ENCODE assay signal across 17 cellular contexts in genomic region chr17:3754066-3754457, GRCh38. TPM values are rescaled to one million over a fixed set of nuclear protein-coding genes. Genes with fewer than 3 reads are reported as not detected.
A peak's percentile ranks its signal among the peaks of the same experiment; 100 is the strongest.
DNase-seq lines count a peak whose midpoint lies in the region; ATAC-seq and TF ChIP-seq lines count a peak whose summit lies in the region.
"Had no signal": no experiment of that assay in that cellular context is flagged by ENCODE, and none has a peak within 500 bp of the region (broad histone marks: within the 10 kb centered on the region; RNA-seq: fewer than 3 reads in every experiment).

No MANE protein-coding gene starts in this region.

- no peak for ATAC-seq in CD4-positive, alpha-beta T cell (ENCODE audit: poor library complexity)
- ATAC-seq: sciatic nerve had no signal

- no peak overlapping the region for H2BK120ac ChIP-seq in neuronal stem cell (ENCODE audit: low read depth, low read length)

- no peak overlapping the region for H3K14ac ChIP-seq in neuronal stem cell (ENCODE audit: low read length)

- H3K27me3 ChIP-seq in CD4-positive, alpha-beta T cell (ENCODE audit: control insufficient read depth, insufficient read depth, low read length) = no peaks in the 10 kb centered on the region
- no peaks in the 10 kb centered on the region for H3K27me3 ChIP-seq in colonic mucosa
- H3K27me3 ChIP-seq in neuronal stem cell (ENCODE audit: control insufficient read depth in 3 of 3, insufficient read depth in 3 of 3, low read depth in 1 of 3, low read length in 3 of 3) = peaks cover 0 to 34% (median 2%) of the 10 kb centered on the region in 3 experiments
- H3K27me3 ChIP-seq: ascending aorta, SJCRH30 had no signal

- POLR2A ChIA-PET in CD4-positive, alpha-beta T cell (lab: Charles Lee) = interaction anchor here (1.9 kb wide), 1 partner anchor 15 kb away, joined by 7 read pairs; no protein-coding TSS in a partner anchor

- H3K4me1 Mint-ChIP-seq in CD4-positive, alpha-beta T cell (ENCODE audit: low read depth) = peaks cover 45% of the 10 kb centered on the region
- H3K4me1 Mint-ChIP-seq in activated T-helper 2 cell treated with anti-CD3 and anti-CD28 coated beads, Interferon-gamma antibody, Interleukin-2, Interleukin-4, amounts not matched to agents 10 μg/mL and 5 μg/mL and 100 μg/mL, durations not matched to agents 14 hours and 24 hours and 36 hours (ENCODE audit: low read depth) = peaks cover 19% of the 10 kb centered on the region

- no peak overlapping the region for H3K18ac ChIP-seq in neuronal stem cell (ENCODE audit: low read length)

- H2BK12ac ChIP-seq in neuronal stem cell (ENCODE audit: low read length) = no peak overlapping the region

- WGBS in neuronal stem cell (ENCODE audit: extremely low coverage in 2 of 2, insufficient read length in 2 of 2, insufficient replicate concordance in 1 of 2), 2 donors = no CpG with 5 or more reads among the region's 18 CpGs

- H3K36me3 ChIP-seq in colonic mucosa (no peaks in the 10 kb centered on the region), neuronal stem cell (replicated peaks in 1 of 2; ENCODE audit: control insufficient read depth in 2 of 2, insufficient read depth in 2 of 2, low read length in 2 of 2) (no peaks in the 10 kb centered on the region)
- H3K36me3 ChIP-seq: ascending aorta, SJCRH30, uterus had no signal

- H3K36me3 Mint-ChIP-seq in CD4-positive, alpha-beta T cell (ENCODE audit: low read depth) = no peaks in the 10 kb centered on the region
- peaks cover under 1% of the 10 kb centered on the region for H3K36me3 Mint-ChIP-seq in activated T-helper 2 cell treated with anti-CD3 and anti-CD28 coated beads, Interferon-gamma antibody, Interleukin-2, Interleukin-4, amounts not matched to agents 10 μg/mL and 5 μg/mL and 100 μg/mL, durations not matched to agents 14 hours and 24 hours and 36 hours (ENCODE audit: low read depth)

- H3K4me3 ChIP-seq in LNCaP clone FGC (ENCODE audit: low read depth, low read length) = peak overlapping the region; percentile 36
- peak overlapping the region; percentile 12 for H3K4me3 ChIP-seq in colonic mucosa
- no peak overlapping the region for H3K4me3 ChIP-seq in neuronal stem cell (ENCODE audit: low read length in 2 of 2)
- H3K4me3 ChIP-seq: ascending aorta, SJCRH30, uterus had no signal

- peak overlapping the region; percentile 83 for H3K23ac ChIP-seq in neuronal stem cell (ENCODE audit: low read depth, low read length, poor library complexity)

- no peak overlapping the region for H2AFZ ChIP-seq in neuronal stem cell (ENCODE audit: low read length)

- no peak overlapping the region for H4K8ac ChIP-seq in neuronal stem cell (ENCODE audit: low read depth, low read length)

- H3K4ac ChIP-seq in neuronal stem cell (ENCODE audit: low read length) = no peak overlapping the region

- peak overlapping the region; percentile 80 for H3K27ac Mint-ChIP-seq in CD4-positive, alpha-beta T cell
- H3K27ac Mint-ChIP-seq in activated T-helper 2 cell treated with anti-CD3 and anti-CD28 coated beads, Interferon-gamma antibody, Interleukin-2, Interleukin-4, amounts not matched to agents 10 μg/mL and 5 μg/mL and 100 μg/mL, durations not matched to agents 14 hours and 24 hours and 36 hours = no peak overlapping the region
- H3K27ac Mint-ChIP-seq: T-helper 2 cell treated with Interferon-gamma antibody and Interleukin-4, amounts not matched to agents 5 μg/mL and 100 μg/mL, for 36 hours had no signal

- no peak for DNase-seq in CD4-positive, alpha-beta T cell
- DNase-seq in LNCaP clone FGC (ENCODE audit: low read depth) (no peak), colonic mucosa (no peak), neuronal stem cell (ENCODE audit: low spot score) (no peak), T-helper 1 cell (no peak), NCI-H128 (lab: John Stamatoyannopoulos, UW; ENCODE audit: unreplicated experiment) (no peak)
- no peak for DNase-seq in stimulated activated CD8-positive, alpha-beta memory T cell treated with anti-CD3 and anti-CD28 coated beads, Interleukin-4, amount 100 ng/mL, for 48 hours
- DNase-seq in activated T-helper 2 cell treated with anti-CD3 and anti-CD28 coated beads, Interferon-gamma antibody, Interleukin-2, Interleukin-4, amounts not matched to agents 10 μg/mL and 5 μg/mL and 100 μg/mL, durations not matched to agents 14 hours and 24 hours and 36 hours (ENCODE audit: low spot score) = no peak
- DNase-seq: activated CD8-positive, alpha-beta memory T cell treated with anti-CD3 and anti-CD28 coated beads, Interleukin-2, amount 50 U/mL, for 4 hours; KBM-7; NCI-H1092 treated with DMSO at 0.1 percent for 48 hours; SJCRH30; stimulated activated naive CD8-positive, alpha-beta T cell treated with anti-CD3 and anti-CD28 coated beads, Interleukin-15, Interleukin-2, amounts not matched to agents 100 U/mL and 50 U/mL, for 24 hours; uterus had no signal

- H3K27ac ChIP-seq in CD4-positive, alpha-beta T cell (ENCODE audit: low read depth, low read length) = no peak overlapping the region
- H3K27ac ChIP-seq in colonic mucosa (no peak overlapping the region), neuronal stem cell (replicated peaks; ENCODE audit: low read length) (no peak overlapping the region)
- H3K27ac ChIP-seq: ascending aorta, SJCRH30, uterus had no signal

- peak overlapping the region; percentile 14 for H3K4me2 ChIP-seq in neuronal stem cell (ENCODE audit: insufficient read depth, low read length, poor library complexity, severe bottlenecking)

- H3K9ac ChIP-seq in colonic mucosa (ENCODE audit: low read depth in 2 of 2, low read length in 2 of 2) (no peak overlapping the region), neuronal stem cell (ENCODE audit: low read depth, low read length, poor library complexity) (no peak overlapping the region)

- CTCF ChIA-PET in CD4-positive, alpha-beta T cell (lab: Charles Lee) = interaction anchor here (1.5 to 1.9 kb wide), 2 partner anchors 16 to 92 kb away, joined by 5 to 6 read pairs; partner anchors contain the start of gene NCBP3

- H3K9me3 ChIP-seq in CD4-positive, alpha-beta T cell (ENCODE audit: control insufficient read depth, low read length) = no peaks in the 10 kb centered on the region
- H3K9me3 ChIP-seq in colonic mucosa = no peaks in the 10 kb centered on the region
- H3K9me3 ChIP-seq in neuronal stem cell (replicated peaks in 1 of 2; ENCODE audit: control insufficient read depth in 2 of 2, insufficient read depth in 1 of 2, low read depth in 1 of 2, low read length in 2 of 2) = no peaks in the 10 kb centered on the region
- H3K9me3 ChIP-seq: ascending aorta, SJCRH30, uterus had no signal

- intact Hi-C loops in CD4-positive, alpha-beta T cell (cut with DNase I, micrococcal nuclease) = no loop called here
- intact Hi-C loops in colonic mucosa (cut with DNase I) = no loop called here
- intact Hi-C loops in activated T-helper 2 cell treated with anti-CD3 and anti-CD28 coated beads, Interferon-gamma antibody, Interleukin-2, Interleukin-4, amounts not matched to agents 10 μg/mL and 5 μg/mL and 100 μg/mL, durations not matched to agents 14 hours and 24 hours and 36 hours (cut with micrococcal nuclease) = no loop called here

- H4K91ac ChIP-seq in neuronal stem cell (ENCODE audit: low read depth, low read length, poor library complexity) = no peak overlapping the region

- no peaks in the 10 kb centered on the region for H3K9me3 Mint-ChIP-seq in CD4-positive, alpha-beta T cell
- no peaks in the 10 kb centered on the region for H3K9me3 Mint-ChIP-seq in activated T-helper 2 cell treated with anti-CD3 and anti-CD28 coated beads, Interferon-gamma antibody, Interleukin-2, Interleukin-4, amounts not matched to agents 10 μg/mL and 5 μg/mL and 100 μg/mL, durations not matched to agents 14 hours and 24 hours and 36 hours
- H3K9me3 Mint-ChIP-seq: T-helper 2 cell treated with Interferon-gamma antibody and Interleukin-4, amounts not matched to agents 5 μg/mL and 100 μg/mL, for 36 hours had no signal

- H2BK5ac ChIP-seq in neuronal stem cell (ENCODE audit: low read length) = no peak overlapping the region

- H2AK5ac ChIP-seq in neuronal stem cell (ENCODE audit: low read depth, low read length) = no peak overlapping the region

- TF ChIP-seq CTCF in CD4-positive, alpha-beta T cell (IDR thresholded peaks at IDR 0.05) = no peak
- TF ChIP-seq CTCF in LNCaP clone FGC (IDR thresholded peaks at IDR 0.05; ENCODE audit: control insufficient read depth, extremely low read depth, insufficient read depth) (no peak), colonic mucosa (IDR thresholded peaks at IDR 0.05) (no peak)

- peaks cover 2% of the 10 kb centered on the region for H3K79me1 ChIP-seq in neuronal stem cell (ENCODE audit: low read depth, low read length)

- no peaks in the 10 kb centered on the region for H3K27me3 Mint-ChIP-seq in CD4-positive, alpha-beta T cell
- no peaks in the 10 kb centered on the region for H3K27me3 Mint-ChIP-seq in activated T-helper 2 cell treated with anti-CD3 and anti-CD28 coated beads, Interferon-gamma antibody, Interleukin-2, Interleukin-4, amounts not matched to agents 10 μg/mL and 5 μg/mL and 100 μg/mL, durations not matched to agents 14 hours and 24 hours and 36 hours (ENCODE audit: low read depth)

- no peak overlapping the region for H3K4me3 Mint-ChIP-seq in CD4-positive, alpha-beta T cell
- H3K4me3 Mint-ChIP-seq in activated T-helper 2 cell treated with anti-CD3 and anti-CD28 coated beads, Interferon-gamma antibody, Interleukin-2, Interleukin-4, amounts not matched to agents 10 μg/mL and 5 μg/mL and 100 μg/mL, durations not matched to agents 14 hours and 24 hours and 36 hours (ENCODE audit: low read depth) = no peak overlapping the region
- H3K4me3 Mint-ChIP-seq: T-helper 2 cell treated with Interferon-gamma antibody and Interleukin-4, amounts not matched to agents 5 μg/mL and 100 μg/mL, for 36 hours had no signal

- H3K4me1 ChIP-seq in colonic mucosa (no peaks in the 10 kb centered on the region), neuronal stem cell (ENCODE audit: control insufficient read depth in 2 of 2, insufficient read depth in 1 of 2, low read depth in 1 of 2, low read length in 2 of 2) (no peaks in the 10 kb centered on the region)
- H3K4me1 ChIP-seq: ascending aorta, SJCRH30, uterus had no signal

- no peak overlapping the region for H2BK15ac ChIP-seq in neuronal stem cell (ENCODE audit: low read length)

RNA-seq across cellular contexts. Expression of gene HASPIN, which starts 30.4 kb away (rescaled TPM):
- total RNA-seq in CD4-positive, alpha-beta T cell = under 1 TPM; 0.22 to 0.25 TPM
- total RNA-seq in colonic mucosa = 10 to 100 TPM in 1 of 2 donors, 1 to 10 TPM in 1; 2.6 to 13.2 TPM
- polyA plus RNA-seq in neuronal stem cell (2013, experiment 1 of 2) = 12.3 TPM
- 12.4 TPM for polyA plus RNA-seq in neuronal stem cell (2013, experiment 2 of 2)
- total RNA-seq in activated T-helper 2 cell treated with anti-CD3 and anti-CD28 coated beads, Interferon-gamma antibody, Interleukin-2, Interleukin-4, amounts not matched to agents 10 μg/mL and 5 μg/mL and 100 μg/mL, durations not matched to agents 14 hours and 24 hours and 36 hours = 23.0 and 23.4 TPM in 2 replicates

RNA-seq across cellular contexts. Expression of gene ITGAE, which starts 46.9 kb away (rescaled TPM):
- total RNA-seq in CD4-positive, alpha-beta T cell = 10 to 100 TPM; 15.8 to 18.3 TPM
- total RNA-seq in colonic mucosa = 10 to 100 TPM; 14.7 to 14.9 TPM
- 59.7 TPM for polyA plus RNA-seq in neuronal stem cell (2013, experiment 1 of 2)
- polyA plus RNA-seq in neuronal stem cell (2013, experiment 2 of 2) = 59.3 TPM
- total RNA-seq in activated T-helper 2 cell treated with anti-CD3 and anti-CD28 coated beads, Interferon-gamma antibody, Interleukin-2, Interleukin-4, amounts not matched to agents 10 μg/mL and 5 μg/mL and 100 μg/mL, durations not matched to agents 14 hours and 24 hours and 36 hours = 36.2 and 42.4 TPM in 2 replicates

RNA-seq across cellular contexts. Expression of gene P2RX5, which starts 58.1 kb away (rescaled TPM):
- total RNA-seq in CD4-positive, alpha-beta T cell = 10 to 100 TPM; 14.3 to 16.0 TPM
- total RNA-seq in colonic mucosa = 1 to 10 TPM in 1 of 2 donors, under 1 TPM in 1; 0.93 to 1.5 TPM
- 0.31 TPM for polyA plus RNA-seq in neuronal stem cell (2013, experiment 1 of 2)
- polyA plus RNA-seq in neuronal stem cell (2013, experiment 2 of 2) = 0.43 TPM
- total RNA-seq in activated T-helper 2 cell treated with anti-CD3 and anti-CD28 coated beads, Interferon-gamma antibody, Interleukin-2, Interleukin-4, amounts not matched to agents 10 μg/mL and 5 μg/mL and 100 μg/mL, durations not matched to agents 14 hours and 24 hours and 36 hours = 111 and 118 TPM in 2 replicates
- total RNA-seq: ascending aorta had no signal

Comparison
In these comparisons a context has a peak if more than half of its experiments do, and no peak if none do; other contexts are left out.
1. H3K4me3 ChIP-seq: peak in LNCaP clone FGC (single experiment) and colonic mucosa (single experiment); none in neuronal stem cell (0 of 2).
2. RNA of gene P2RX5, which starts 58.1 kb away (total RNA-seq): 111 to 118 TPM in activated T-helper 2 cell treated with anti-CD3 and anti-CD28 coated beads, Interferon-gamma antibody, Interleukin-2, Interleukin-4, amounts not matched to agents 10 μg/mL and 5 μg/mL and 100 μg/mL, durations not matched to agents 14 hours and 24 hours and 36 hours and 14.3 to 16.0 TPM in CD4-positive, alpha-beta T cell; 0.93 to 1.5 TPM in colonic mucosa; every median in the first group is over 4 times any median in the second.